14 cellular contexts compared by ENCODE assay signal in genomic region chr12:79454338-79454777, GRCh38.
DNase-seq lines count a peak whose midpoint lies in the region; ATAC-seq and TF ChIP-seq lines count a peak whose summit lies in the region.
"Had no signal": no experiment of that assay in that cellular context is flagged by ENCODE, and none has a peak within 500 bp of the region (broad histone marks: within the 10 kb centered on the region; RNA-seq: fewer than 3 reads in every experiment).

No MANE protein-coding gene starts in this region.

- no peaks in the 10 kb centered on the region for H3K79me2 ChIP-seq in GM23248 (ENCODE audit: insufficient read depth)

- no peak overlapping the region for H3K9ac ChIP-seq in GM23248

- no peak overlapping the region for H3K27ac Mint-ChIP-seq in activated naive CD4-positive, alpha-beta T cell treated with anti-CD3 and anti-CD28 coated beads, Interleukin-2, amount 50 U/mL, for 72 hours
- H3K27ac Mint-ChIP-seq: activated CD8-positive, alpha-beta memory T cell treated with anti-CD3 and anti-CD28 coated beads, Interleukin-2, amount 10 ng/mL, durations not matched to agents 7 days and 5 days; CD8-positive, alpha-beta memory T cell had no signal

- H3K9me3 ChIP-seq in GM23248 (ENCODE audit: low read depth), result no peaks in the 10 kb centered on the region
- no peaks in the 10 kb centered on the region for H3K9me3 ChIP-seq in prostate gland

- no peaks in the 10 kb centered on the region for H3K36me3 Mint-ChIP-seq in activated naive CD4-positive, alpha-beta T cell treated with anti-CD3 and anti-CD28 coated beads, Interleukin-2, amount 50 U/mL, for 72 hours
- H3K36me3 Mint-ChIP-seq: activated CD8-positive, alpha-beta memory T cell treated with anti-CD3 and anti-CD28 coated beads, Interleukin-2, amount 10 ng/mL, durations not matched to agents 7 days and 5 days; CD8-positive, alpha-beta memory T cell had no signal

- 69 to 70% methylated on average over 3 of the region's 3 CpGs for WGBS in GM23248 (ENCODE audit: low coverage in 1 of 2, low lambda C conversion rate in 2 of 2, missing lambda C conversion rate in 2 of 2), 2 experiments
- 11% methylated on average over 3 of the region's 3 CpGs for WGBS in prostate gland

- H3K27me3 ChIP-seq in GM23248 (replicated peaks; ENCODE audit: insufficient read depth) (no peaks in the 10 kb centered on the region), prostate gland (replicated peaks; ENCODE audit: insufficient read depth) (no peaks in the 10 kb centered on the region)

- TF ChIP-seq POLR2A in prostate gland (IDR thresholded peaks at IDR 0.05), result no peak

- intact Hi-C loops in prostate gland (cut with DNase I), result no loop called here

- H3K9me2 ChIP-seq in GM23248 (ENCODE audit: insufficient read depth), result no peaks in the 10 kb centered on the region

- no peak for ATAC-seq in activated naive CD4-positive, alpha-beta T cell treated with anti-CD3 and anti-CD28 coated beads, Interleukin-2, amount 50 U/mL, for 72 hours
- ATAC-seq: activated CD8-positive, alpha-beta memory T cell treated with anti-CD3 and anti-CD28 coated beads, Interleukin-2, amount 10 ng/mL, durations not matched to agents 7 days and 5 days had no signal

- peaks cover 31% of the 10 kb centered on the region; the same call in 1 of the 2 replicates for H3F3A ChIP-seq in GM23248 (ENCODE audit: insufficient read depth)

- H3K4me1 ChIP-seq in GM23248 (ENCODE audit: insufficient read depth), result peaks cover 35% of the 10 kb centered on the region
- no peaks in the 10 kb centered on the region for H3K4me1 ChIP-seq in prostate gland (replicated peaks)

- H3K27ac ChIP-seq in GM23248 (no peak overlapping the region), prostate gland (no peak overlapping the region)

- no peak for TF ChIP-seq CTCF in WI38 (IDR thresholded peaks at IDR 0.05; ENCODE audit: low read depth, low read length)
- TF ChIP-seq CTCF in fibroblast of pulmonary artery (IDR thresholded peaks at IDR 0.05; ENCODE audit: low read length, missing control alignments), result no peak
- TF ChIP-seq CTCF in prostate gland (IDR thresholded peaks at IDR 0.05), result no peak

- H3K4me3 ChIP-seq in GM23248 (no peak overlapping the region), WI38 (ENCODE audit: low read depth, low read length) (peak overlapping the region; percentile 32), fibroblast of pulmonary artery (replicated peaks; ENCODE audit: low read depth, low read length) (no peak overlapping the region), prostate gland (no peak overlapping the region)

- in situ Hi-C loops in GM23248 (cut with MboI), result no loop called here

- no peak overlapping the region for H2AFZ ChIP-seq in GM23248

- H3K36me3 ChIP-seq in GM23248 (ENCODE audit: low read depth), result no peaks in the 10 kb centered on the region
- no peaks in the 10 kb centered on the region for H3K36me3 ChIP-seq in prostate gland

- peak overlapping the region; percentile 59 for H3K4me2 ChIP-seq in GM23248 (ENCODE audit: unreplicated experiment)

- peak; percentile 60 for DNase-seq in GM23248
- DNase-seq in fibroblast of pulmonary artery (ENCODE audit: low read depth), result peak; percentile 50
- peak; percentile 67 for DNase-seq in pulmonary artery endothelial cell (ENCODE audit: low read depth, low spot score)
- DNase-seq in T1000 (lab: John Stamatoyannopoulos, UW), result no peak
- no peak for DNase-seq in prostate gland (ENCODE audit: low spot score)
- DNase-seq in activated naive CD4-positive, alpha-beta T cell treated with anti-CD3 and anti-CD28 coated beads, Interleukin-2, amount 50 U/mL, for 72 hours (ENCODE audit: low spot score in 2 of 2), result no peak
- no peak for DNase-seq in HuH-7.5 (ENCODE audit: low spot score)
- DNase-seq: activated CD8-positive, alpha-beta memory T cell treated with anti-CD3 and anti-CD28 coated beads, Interleukin-2, amount 10 ng/mL, durations not matched to agents 7 days and 5 days; CD8-positive, alpha-beta memory T cell; NCI-H345; stimulated activated CD4-positive, alpha-beta T cell treated with anti-CD3 and anti-CD28 coated beads, Interleukin-4, amount 100 ng/mL, for 4 hours; substantia nigra had no signal

- H3K9me3 Mint-ChIP-seq in activated naive CD4-positive, alpha-beta T cell treated with anti-CD3 and anti-CD28 coated beads, Interleukin-2, amount 50 U/mL, for 72 hours, result no peaks in the 10 kb centered on the region
- H3K9me3 Mint-ChIP-seq: CD8-positive, alpha-beta memory T cell; central memory CD8-positive, alpha-beta T cell had no signal

- H4K20me1 ChIP-seq in GM23248 (ENCODE audit: insufficient read depth), result no peaks in the 10 kb centered on the region

Comparison
In these comparisons a context has a peak if more than half of its experiments do, and no peak if none do; other contexts are left out.
1. DNase-seq: peak in GM23248 (single experiment), fibroblast of pulmonary artery (single experiment) and pulmonary artery endothelial cell (single experiment); none in T1000 (single experiment), prostate gland (single experiment), activated naive CD4-positive, alpha-beta T cell treated with anti-CD3 and anti-CD28 coated beads, Interleukin-2, amount 50 U/mL, for 72 hours (0 of 2) and HuH-7.5 (single experiment).